Comparison of ENCODE assay signal across 8 cellular contexts in the genomic region with DNA sequence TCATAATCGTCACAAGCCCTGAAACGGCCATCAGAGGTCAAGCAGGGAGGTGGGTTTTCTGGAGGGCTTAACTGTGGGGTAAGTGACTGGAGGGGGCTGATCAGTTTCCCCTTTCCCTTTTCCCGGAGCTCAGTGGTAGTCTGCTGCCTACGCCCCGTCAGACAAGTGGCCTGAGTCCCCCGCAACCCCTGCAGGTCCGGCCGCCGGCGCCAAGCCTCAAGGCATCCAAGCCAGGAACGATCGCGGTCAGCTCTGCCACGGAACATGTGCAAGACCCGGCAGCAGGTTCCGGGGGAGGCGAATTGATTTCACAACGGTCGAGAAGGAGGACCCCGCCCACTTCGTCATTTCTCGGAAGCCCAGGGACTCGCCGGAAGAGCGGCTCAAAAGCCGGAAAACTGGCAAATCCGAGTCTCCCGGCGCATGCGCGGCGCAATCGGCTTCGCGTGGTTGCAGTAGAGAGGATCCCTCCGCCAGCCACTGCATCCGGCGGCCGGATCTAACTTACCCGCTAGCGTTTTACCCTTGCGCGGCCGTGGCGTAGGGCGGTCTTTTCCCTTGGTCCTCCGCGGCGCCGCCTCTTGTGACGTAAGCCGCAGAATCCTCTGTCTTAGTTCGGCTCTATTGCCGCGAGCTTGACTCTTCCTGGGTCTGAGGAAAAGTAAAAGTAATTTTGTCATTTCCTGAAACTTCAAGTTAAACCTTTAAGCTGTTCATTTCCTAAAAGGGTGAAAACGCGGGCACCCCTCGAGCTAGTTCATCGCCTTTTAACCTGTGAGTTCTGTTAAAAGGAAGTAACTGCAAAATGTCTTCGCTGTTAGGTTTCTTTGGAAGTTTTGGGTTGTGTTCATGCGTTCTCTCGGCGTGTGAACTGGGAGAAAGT. TPM values are rescaled to one million over a fixed set of nuclear protein-coding genes. Genes with fewer than 3 reads are reported as not detected.
DNase-seq lines count a peak whose midpoint lies in the region; ATAC-seq and TF ChIP-seq lines count a peak whose summit lies in the region.

No MANE protein-coding gene starts in this region.

- peaks cover 10% of the 10 kb centered on the region for H3K4me1 Mint-ChIP-seq in endothelial cell (ENCODE audit: unreplicated experiment)

- peak overlapping the region; percentile 87 for H3K9ac ChIP-seq in OCI-LY1 (ENCODE audit: low read length)

- peak overlapping the region; percentile 93 for H3K4me2 ChIP-seq in OCI-LY1 (ENCODE audit: low read length)

- DNase-seq in DMS 273 (lab: John Stamatoyannopoulos, UW; ENCODE audit: unreplicated experiment) (peak; percentile 100), HuH-7 (ENCODE audit: low spot score) (peak; percentile 81), activated T-cell treated with anti-CD3 and anti-CD28 coated beads for 1 hour (ENCODE audit: low read depth) (peak; percentile 95), endothelial cell (ENCODE audit: low spot score) (peak; percentile 96)
- peak; percentile 94 for DNase-seq in stimulated activated CD8-positive, alpha-beta memory T cell treated with anti-CD3 and anti-CD28 coated beads, Interleukin-15, amount 100 ng/mL, for 24 hours (ENCODE audit: low read depth)

- H3K27me3 Mint-ChIP-seq in endothelial cell (ENCODE audit: unreplicated experiment) = peaks cover 7% of the 10 kb centered on the region

- H3K9me3 ChIP-seq in OCI-LY1 (ENCODE audit: low read length) = peaks cover 6% of the 10 kb centered on the region
- H3K9me3 ChIP-seq in mesodermal cell (ENCODE audit: control insufficient read depth, low read length) = peaks cover 20% of the 10 kb centered on the region

- no peaks in the 10 kb centered on the region for H3K27me3 ChIP-seq in OCI-LY1 (ENCODE audit: insufficient read depth, low read length)

- peak overlapping the region; percentile 96 for H3K4me3 Mint-ChIP-seq in endothelial cell (ENCODE audit: unreplicated experiment)

- H4K20me1 ChIP-seq in OCI-LY1 (ENCODE audit: insufficient read depth, low read length) = no peaks in the 10 kb centered on the region

- peak overlapping the region; percentile 37 for H2AFZ ChIP-seq in OCI-LY1 (ENCODE audit: low read length)

- H3K36me3 Mint-ChIP-seq in endothelial cell (ENCODE audit: low read depth, unreplicated experiment) = peaks cover 16% of the 10 kb centered on the region

- H3K9me2 ChIP-seq in OCI-LY1 (ENCODE audit: low read depth, low read length) = no peaks in the 10 kb centered on the region

- TF ChIP-seq CTCF in OCI-LY1 (IDR thresholded peaks at IDR 0.05; ENCODE audit: low read length) = no peak
- no peak for TF ChIP-seq CTCF in endothelial cell (IDR thresholded peaks at IDR 0.05; ENCODE audit: unreplicated experiment)

- peaks cover 4% of the 10 kb centered on the region for H3K9me3 Mint-ChIP-seq in endothelial cell (ENCODE audit: unreplicated experiment)

- no peaks in the 10 kb centered on the region for H3F3A ChIP-seq in OCI-LY1 (ENCODE audit: insufficient read depth, low read length)

- H3K27ac Mint-ChIP-seq in endothelial cell (ENCODE audit: unreplicated experiment) = peak overlapping the region; percentile 98

- peak overlapping the region; percentile 83 for H3K27ac ChIP-seq in OCI-LY1 (ENCODE audit: low read depth, low read length, poor library complexity, severe bottlenecking)
- H3K27ac ChIP-seq in mesodermal cell (ENCODE audit: low read depth, low read length, severe bottlenecking) = peak overlapping the region; percentile 95

- peak; percentile 93 for ATAC-seq in GM21526 (IDR thresholded peaks at IDR 0.05; ENCODE audit: low FRiP score, unreplicated experiment)

- H3K36me3 ChIP-seq in OCI-LY1 (ENCODE audit: insufficient read depth, low read length) (peaks cover 13% of the 10 kb centered on the region), mesodermal cell (ENCODE audit: control insufficient read depth, insufficient read depth, low read length) (no peaks in the 10 kb centered on the region)

- peak overlapping the region; percentile 66 for H3K4me3 ChIP-seq in OCI-LY1 (ENCODE audit: low read depth, low read length, poor library complexity, severe bottlenecking)
- H3K4me3 ChIP-seq in mesodermal cell (ENCODE audit: extremely low read depth, insufficient read depth, low read length, poor library complexity, severe bottlenecking) = peak overlapping the region; percentile 74

- H3K79me2 ChIP-seq in OCI-LY1 (ENCODE audit: insufficient read depth, low read length) = peaks cover 25% of the 10 kb centered on the region

- WGBS in mesodermal cell (ENCODE audit: insufficient coverage in 2 of 2), 2 experiments = 1 to 3% methylated on average over 50 to 53 of the region's 63 CpGs

- H3K4me1 ChIP-seq in OCI-LY1 (ENCODE audit: insufficient read depth, low read length, severe bottlenecking) (peaks cover 18% of the 10 kb centered on the region), mesodermal cell (ENCODE audit: control insufficient read depth, insufficient read depth, low read length, poor library complexity, severe bottlenecking) (no peaks in the 10 kb centered on the region)

RNA-seq across cellular contexts. Expression of gene CCNL1, which starts 14.9 kb away (rescaled TPM):
- total RNA-seq in endothelial cell (ENCODE audit: unreplicated experiment) = 132 TPM
- polyA plus RNA-seq in mesodermal cell (2013, experiment 1 of 2) = 71.1 TPM
- polyA plus RNA-seq in mesodermal cell (2013, experiment 2 of 2) = 69.7 TPM

Comparison
In these comparisons a context has a peak if more than half of its experiments do, and no peak if none do; other contexts are left out.
1. Peak in every context shown above with its lines: DNase-seq, ATAC-seq, H3K4me3 ChIP-seq and H3K27ac ChIP-seq.